ENCODE assay signal across 15 cellular contexts in genomic region chr5:102856374-102856748, GRCh38.
DNase-seq lines count a peak whose midpoint lies in the region; ATAC-seq and TF ChIP-seq lines count a peak whose summit lies in the region.
"Had no signal": no experiment of that assay in that cellular context is flagged by ENCODE, and none has a peak within 500 bp of the region (broad histone marks: within the 10 kb centered on the region; RNA-seq: fewer than 3 reads in every experiment).

No MANE protein-coding gene starts in this region.

- H3K27me3 ChIP-seq in foreskin keratinocyte, result no peaks in the 10 kb centered on the region
- no peaks in the 10 kb centered on the region for H3K27me3 ChIP-seq in subcutaneous abdominal adipose tissue (ENCODE audit: control insufficient read depth in 5 of 5, insufficient read depth in 4 of 5, low read length in 5 of 5)
- no peaks in the 10 kb centered on the region for H3K27me3 ChIP-seq in MM.1S (replicated peaks; ENCODE audit: insufficient read depth, low read length)

- no peaks in the 10 kb centered on the region for H3K79me2 ChIP-seq in MM.1S (ENCODE audit: low read length)

- H3K9me3 ChIP-seq in subcutaneous abdominal adipose tissue (ENCODE audit: control insufficient read depth in 5 of 5, low read length in 5 of 5) (no peaks in the 10 kb centered on the region), MM.1S (replicated peaks; ENCODE audit: insufficient read depth, low read length) (no peaks in the 10 kb centered on the region)

- H3K9me2 ChIP-seq in MM.1S (replicated peaks; ENCODE audit: insufficient read depth, low read length), result no peaks in the 10 kb centered on the region

- H3K27ac ChIP-seq in foreskin keratinocyte (no peak overlapping the region), subcutaneous abdominal adipose tissue (ENCODE audit: low read depth, low read length) (peak overlapping the region; percentile 45), MM.1S (ENCODE audit: low read length) (no peak overlapping the region)

- DNase-seq in HCEC 1CT, result peak; percentile 87
- DNase-seq in amniotic stem cell (lab: John Stamatoyannopoulos, UW), result peak; percentile 32
- DNase-seq in foreskin keratinocyte, result peak; percentile 24 to 56
- DNase-seq in NCI-H187 (lab: John Stamatoyannopoulos, UW), result no peak
- no peak for DNase-seq in MM.1S
- DNase-seq in HuH-7.5 (ENCODE audit: low spot score), result no peak
- DNase-seq: activated CD4-positive, alpha-beta T cell treated with anti-CD3 and anti-CD28 coated beads for 36 hours; KG1; NCI-H2081 treated with DMSO at 0.1 percent for 48 hours; nucleus accumbens; stimulated activated naive CD4-positive, alpha-beta T cell; T-helper 1 cell had no signal

- no peak overlapping the region for H2AFZ ChIP-seq in MM.1S (ENCODE audit: low read length)

- H3F3A ChIP-seq in MM.1S (ENCODE audit: insufficient read depth, low read length), result no peaks in the 10 kb centered on the region

- H3K36me3 ChIP-seq in subcutaneous abdominal adipose tissue (ENCODE audit: control insufficient read depth in 5 of 5, insufficient read depth in 5 of 5, low read length in 5 of 5) (no peaks in the 10 kb centered on the region), MM.1S (replicated peaks; ENCODE audit: insufficient read depth, low read length) (no peaks in the 10 kb centered on the region)

- H3K4me3 ChIP-seq in subcutaneous abdominal adipose tissue (ENCODE audit: low read depth in 1 of 5, low read length in 5 of 5), result no peak overlapping the region
- no peak overlapping the region for H3K4me3 ChIP-seq in MM.1S (ENCODE audit: low read length)

- H4K20me1 ChIP-seq in MM.1S (ENCODE audit: insufficient read depth, low read length), result no peaks in the 10 kb centered on the region

- no peak overlapping the region for H3K4me2 ChIP-seq in MM.1S (ENCODE audit: low read depth, low read length)

- H3K9ac ChIP-seq in subcutaneous abdominal adipose tissue (ENCODE audit: low read length in 5 of 5) (no peak overlapping the region), MM.1S (ENCODE audit: low read length) (no peak overlapping the region)

- ATAC-seq in foreskin keratinocyte (peak; percentile 60), GM21360 (IDR thresholded peaks at IDR 0.05; ENCODE audit: unreplicated experiment) (no peak)
- ATAC-seq: activated CD4-positive, alpha-beta T cell treated with anti-CD3 and anti-CD28 coated beads for 36 hours; activated T-helper 17 cell treated with anti-CD3 and anti-CD28 coated beads, Interleukin-2, amount 50 U/mL, for 72 hours had no signal

- no peak for TF ChIP-seq CTCF in foreskin keratinocyte (conservative IDR thresholded peaks at IDR 0.05)
- no peak for TF ChIP-seq CTCF in MM.1S (IDR thresholded peaks at IDR 0.05; ENCODE audit: low read length)

- H3K4me1 ChIP-seq in foreskin keratinocyte (peaks cover 29% of the 10 kb centered on the region), subcutaneous abdominal adipose tissue (ENCODE audit: control insufficient read depth in 5 of 5, insufficient read depth in 5 of 5, low read length in 5 of 5) (peaks cover 0 to 12% (median 4%) of the 10 kb centered on the region in 5 donors), MM.1S (ENCODE audit: low read length) (no peaks in the 10 kb centered on the region)

Comparison
In these comparisons a context has a peak if more than half of its experiments do, and no peak if none do; other contexts are left out.
1. DNase-seq: peak in HCEC 1CT (single experiment), amniotic stem cell (single experiment) and foreskin keratinocyte (2 of 2); none in NCI-H187 (0 of 2), MM.1S (single experiment) and HuH-7.5 (single experiment).